In genomic region chr6:53203483-53203882, GRCh38 we compare ENCODE assay signal across 17 cellular contexts. TPM values are rescaled to one million over a fixed set of nuclear protein-coding genes. Genes with fewer than 3 reads are reported as not detected.
DNase-seq lines count a peak whose midpoint lies in the region; ATAC-seq and TF ChIP-seq lines count a peak whose summit lies in the region.
"Had no signal": no experiment of that assay in that cellular context is flagged by ENCODE, and none has a peak within 500 bp of the region (broad histone marks: within the 10 kb centered on the region; RNA-seq: fewer than 3 reads in every experiment).

No MANE protein-coding gene starts in this region.

- no peaks in the 10 kb centered on the region for H3K9me3 Mint-ChIP-seq in activated T-cell treated with anti-CD3 and anti-CD28 coated beads, Interleukin-2, amount 50 U/mL, for 24 hours
- H3K9me3 Mint-ChIP-seq in IgD-negative memory B cell = no peaks in the 10 kb centered on the region
- H3K9me3 Mint-ChIP-seq: CD8-positive, alpha-beta T cell; H9 had no signal

- peaks cover 30% of the 10 kb centered on the region for H3K4me1 ChIP-seq in OCI-LY1 (ENCODE audit: insufficient read depth, low read length, severe bottlenecking)

- no peaks in the 10 kb centered on the region for H3K27me3 Mint-ChIP-seq in activated T-cell treated with anti-CD3 and anti-CD28 coated beads, Interleukin-2, amount 50 U/mL, for 24 hours
- H3K27me3 Mint-ChIP-seq in IgD-negative memory B cell = no peaks in the 10 kb centered on the region

- CTCF ChIA-PET in HEK293T (lab: Yijun Ruan, JAX) = no interaction called here

- H3K36me3 Mint-ChIP-seq in activated T-cell treated with anti-CD3 and anti-CD28 coated beads, Interleukin-2, amount 50 U/mL, for 24 hours (ENCODE audit: low read depth) = no peaks in the 10 kb centered on the region
- H3K36me3 Mint-ChIP-seq in IgD-negative memory B cell = no peaks in the 10 kb centered on the region
- H3K36me3 Mint-ChIP-seq: CD8-positive, alpha-beta T cell had no signal

- no peak for DNase-seq in activated T-cell treated with anti-CD3 and anti-CD28 coated beads, Interleukin-2, amount 50 U/mL, for 24 hours
- DNase-seq in activated T-cell treated with anti-CD3 and anti-CD28 coated beads, Interleukin-2, amount 50 U/mL, for 1 hour = no peak
- DNase-seq in HEK293T (ENCODE audit: extremely low spot score) = no peak
- DNase-seq: CD8-positive, alpha-beta T cell; H9; KBM-7; NCI-H1105 treated with DMSO at 0.1 percent for 48 hours; NCI-H2029; NCI-H2227 treated with DMSO at 0.1 percent for 48 hours; NCI-H748 treated with DMSO at 0.1 percent for 48 hours; PC-3; T-helper 9 cell had no signal

- H3K9me2 ChIP-seq in OCI-LY1 (ENCODE audit: low read depth, low read length) = no peaks in the 10 kb centered on the region

- H3K79me2 ChIP-seq in OCI-LY1 (ENCODE audit: insufficient read depth, low read length) = no peaks in the 10 kb centered on the region

- peaks cover 7% of the 10 kb centered on the region for H3K4me1 Mint-ChIP-seq in activated T-cell treated with anti-CD3 and anti-CD28 coated beads, Interleukin-2, amount 50 U/mL, for 24 hours (ENCODE audit: low read depth)
- H3K4me1 Mint-ChIP-seq in IgD-negative memory B cell = peaks cover 34 to 37% (median 37%) of the 10 kb centered on the region in 3 donors

- H3K9me3 ChIP-seq in OCI-LY1 (ENCODE audit: low read length) = no peaks in the 10 kb centered on the region

- POLR2A ChIA-PET in HEK293T (lab: Yijun Ruan, JAX) = no interaction called here

- H3K4me2 ChIP-seq in OCI-LY1 (ENCODE audit: low read length) = no peak overlapping the region

- H3F3A ChIP-seq in OCI-LY1 (ENCODE audit: insufficient read depth, low read length) = no peaks in the 10 kb centered on the region

- peak overlapping the region; percentile 61 for H3K27ac Mint-ChIP-seq in activated T-cell treated with anti-CD3 and anti-CD28 coated beads, Interleukin-2, amount 50 U/mL, for 24 hours
- peak overlapping the region in 2 of 3 donors; percentile 32 to 65 for H3K27ac Mint-ChIP-seq in IgD-negative memory B cell
- H3K27ac Mint-ChIP-seq: CD8-positive, alpha-beta T cell had no signal

- no peak overlapping the region for H3K9ac ChIP-seq in OCI-LY1 (ENCODE audit: low read length)

- no peaks in the 10 kb centered on the region for H4K20me1 ChIP-seq in OCI-LY1 (ENCODE audit: insufficient read depth, low read length)

- ATAC-seq in HG03354 (IDR thresholded peaks at IDR 0.05; ENCODE audit: poor library complexity, severe bottlenecking, unreplicated experiment) (no peak), HG02623 (IDR thresholded peaks at IDR 0.05; ENCODE audit: unreplicated experiment) (no peak)
- ATAC-seq: CD8-positive, alpha-beta T cell; PC-3 had no signal

- no peak overlapping the region for H3K4me3 Mint-ChIP-seq in activated T-cell treated with anti-CD3 and anti-CD28 coated beads, Interleukin-2, amount 50 U/mL, for 24 hours
- peak overlapping the region in 2 of 4 donors; percentile 14 to 83 for H3K4me3 Mint-ChIP-seq in IgD-negative memory B cell
- H3K4me3 Mint-ChIP-seq: CD8-positive, alpha-beta T cell; H9 had no signal

- no peak for TF ChIP-seq CTCF in OCI-LY1 (IDR thresholded peaks at IDR 0.05; ENCODE audit: low read length)

- H2AFZ ChIP-seq in OCI-LY1 (ENCODE audit: low read length) = no peak overlapping the region

- peak overlapping the region; percentile 18 for H3K27ac ChIP-seq in OCI-LY1 (ENCODE audit: low read depth, low read length, poor library complexity, severe bottlenecking)

- no peaks in the 10 kb centered on the region for H3K27me3 ChIP-seq in OCI-LY1 (ENCODE audit: insufficient read depth, low read length)

- no peak overlapping the region for H3K4me3 ChIP-seq in OCI-LY1 (ENCODE audit: low read depth, low read length, poor library complexity, severe bottlenecking)

- no peaks in the 10 kb centered on the region for H3K36me3 ChIP-seq in OCI-LY1 (ENCODE audit: insufficient read depth, low read length)

TF ChIP-seq in HEK293T, 16 proteins besides CTCF, POLR2A, EP300 and RAD21:
- TF ChIP-seq ZNF384 (IDR thresholded peaks at IDR 0.05) (no peak), FOXK2 (IDR thresholded peaks at IDR 0.05) (no peak), ARNT (IDR thresholded peaks at IDR 0.05) (no peak), BHLHE40 (IDR thresholded peaks at IDR 0.05; ENCODE audit: borderline replicate concordance) (no peak), HDGF (IDR thresholded peaks at IDR 0.05; ENCODE audit: borderline replicate concordance) (no peak), TARDBP (IDR thresholded peaks at IDR 0.05) (no peak), PKNOX1 (IDR thresholded peaks at IDR 0.05) (no peak), ELF4 (IDR thresholded peaks at IDR 0.05) (no peak), FOXA1 (IDR thresholded peaks at IDR 0.05) (no peak), LEF1 (IDR thresholded peaks at IDR 0.05; ENCODE audit: borderline replicate concordance) (no peak), CTBP1 (IDR thresholded peaks at IDR 0.05; ENCODE audit: borderline replicate concordance) (no peak)

RNA-seq across cellular contexts. Expression of gene GCM1, which starts 54.8 kb away (rescaled TPM):
- polyA plus RNA-seq in IgD-negative memory B cell = not detected
- polyA plus RNA-seq: BJ had no signal
